1 cellular context compared by ENCODE assay signal in the genomic region with DNA sequence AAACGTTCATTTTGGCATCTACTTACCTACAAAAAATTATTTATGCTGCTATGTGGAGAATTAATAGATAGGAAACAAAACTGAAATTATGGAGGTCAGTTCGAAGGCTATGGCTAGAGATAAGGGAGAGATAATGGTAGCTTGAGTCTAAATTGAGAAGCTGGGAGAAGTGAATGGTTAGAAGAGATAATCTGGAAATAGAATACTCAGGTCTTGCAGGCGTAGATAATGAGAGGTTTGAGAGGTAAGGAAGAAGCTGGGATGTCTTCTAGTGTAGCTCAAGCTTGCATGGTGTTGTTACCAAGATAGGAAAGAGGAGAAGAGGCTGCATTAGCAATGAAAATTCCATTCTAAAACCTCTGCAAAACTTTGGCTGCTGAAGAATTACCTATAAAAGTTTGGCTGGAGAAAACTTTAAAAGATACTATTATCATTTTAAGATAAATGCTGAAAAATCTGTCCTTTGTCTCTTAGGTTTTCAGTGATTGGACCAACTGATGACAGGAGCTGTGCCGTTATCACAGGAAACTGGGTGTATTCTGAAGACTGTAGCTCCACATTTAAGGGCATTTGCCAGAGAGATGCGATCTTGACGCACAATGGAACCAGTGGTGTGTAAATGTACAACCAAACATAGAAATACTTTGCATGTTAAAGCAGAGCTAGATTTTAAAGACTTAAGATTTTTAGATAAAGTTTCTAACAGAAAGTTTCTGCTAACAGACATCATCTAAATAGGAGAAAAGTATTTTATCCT.
A peak's percentile ranks its signal among the peaks of the same experiment; 100 is the strongest.
TF ChIP-seq lines count a peak whose summit lies in the region.

No MANE protein-coding gene starts in this region.

TF ChIP-seq in K562, 482 proteins besides CTCF, POLR2A, EP300 and RAD21 (continued from another document and continues in another):
- TF ChIP-seq, protein P1, sequence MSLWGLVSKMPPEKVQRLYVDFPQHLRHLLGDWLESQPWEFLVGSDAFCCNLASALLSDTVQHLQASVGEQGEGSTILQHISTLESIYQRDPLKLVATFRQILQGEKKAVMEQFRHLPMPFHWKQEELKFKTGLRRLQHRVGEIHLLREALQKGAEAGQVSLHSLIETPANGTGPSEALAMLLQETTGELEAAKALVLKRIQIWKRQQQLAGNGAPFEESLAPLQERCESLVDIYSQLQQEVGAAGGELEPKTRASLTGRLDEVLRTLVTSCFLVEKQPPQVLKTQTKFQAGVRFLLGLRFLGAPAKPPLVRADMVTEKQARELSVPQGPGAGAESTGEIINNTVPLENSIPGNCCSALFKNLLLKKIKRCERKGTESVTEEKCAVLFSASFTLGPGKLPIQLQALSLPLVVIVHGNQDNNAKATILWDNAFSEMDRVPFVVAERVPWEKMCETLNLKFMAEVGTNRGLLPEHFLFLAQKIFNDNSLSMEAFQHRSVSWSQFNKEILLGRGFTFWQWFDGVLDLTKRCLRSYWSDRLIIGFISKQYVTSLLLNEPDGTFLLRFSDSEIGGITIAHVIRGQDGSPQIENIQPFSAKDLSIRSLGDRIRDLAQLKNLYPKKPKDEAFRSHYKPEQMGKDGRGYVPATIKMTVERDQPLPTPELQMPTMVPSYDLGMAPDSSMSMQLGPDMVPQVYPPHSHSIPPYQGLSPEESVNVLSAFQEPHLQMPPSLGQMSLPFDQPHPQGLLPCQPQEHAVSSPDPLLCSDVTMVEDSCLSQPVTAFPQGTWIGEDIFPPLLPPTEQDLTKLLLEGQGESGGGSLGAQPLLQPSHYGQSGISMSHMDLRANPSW (CRISPR knock-in tag; IDR thresholded peaks at IDR 0.05), result no peak
- TF ChIP-seq MEF2A (IDR thresholded peaks at IDR 0.05; ENCODE audit: control insufficient read depth, low read depth, low read length) (peak; percentile 94), ZNF75A (CRISPR knock-in tag; IDR thresholded peaks at IDR 0.05) (no peak), DPF2 (IDR thresholded peaks at IDR 0.05) (peak; percentile 86), RBFOX2 (IDR thresholded peaks at IDR 0.05; ENCODE audit: low read depth, low read length) (no peak), ZNF143 (CRISPR knock-in tag; IDR thresholded peaks at IDR 0.05) (no peak), ARNT (IDR thresholded peaks at IDR 0.05) (no peak), ZNF134 (CRISPR knock-in tag; conservative IDR thresholded peaks at IDR 0.05) (no peak), HNRNPLL (IDR thresholded peaks at IDR 0.05; ENCODE audit: low read depth, low read length, poor library complexity, severe bottlenecking) (peak; percentile 61), PTRF (tag; IDR thresholded peaks at IDR 0.05) (no peak), ARHGAP35 (IDR thresholded peaks at IDR 0.05; ENCODE audit: partially characterized antibody) (no peak), CBFA2T2 (conservative IDR thresholded peaks at IDR 0.05) (peak; percentile 90), PTBP1 (IDR thresholded peaks at IDR 0.05; ENCODE audit: low read depth, low read length) (no peak), ZNF263 (CRISPR knock-in tag; IDR thresholded peaks at IDR 0.05; ENCODE audit: borderline replicate concordance) (no peak), KDM1A (IDR thresholded peaks at IDR 0.05) (peak; percentile 66 to 71), POLR2G (IDR thresholded peaks at IDR 0.05; ENCODE audit: low read depth, low read length) (no peak), TSC22D4 (tag; IDR thresholded peaks at IDR 0.05) (no peak), CCAR2 (IDR thresholded peaks at IDR 0.05; ENCODE audit: low read depth, low read length) (no peak), NCOA1 (IDR thresholded peaks at IDR 0.05; ENCODE audit: low read depth) (peak; percentile 23; the same call in 1 of the 2 replicates), SMC3 (conservative IDR thresholded peaks at IDR 0.05; ENCODE audit: insufficient read depth, low read depth, low read length) (no peak), ZNF766 (CRISPR knock-in tag; conservative IDR thresholded peaks at IDR 0.05) (no peak), STAT5B (CRISPR knock-in tag; IDR thresholded peaks at IDR 0.05) (no peak), SMARCE1 (IDR thresholded peaks at IDR 0.05) (peak; percentile 80), HNRNPUL1 (IDR thresholded peaks at IDR 0.05; ENCODE audit: low read length) (no peak), GATA2 (CRISPR knock-in tag; IDR thresholded peaks at IDR 0.05) (no peak), STAG1 (CRISPR knock-in tag; IDR thresholded peaks at IDR 0.05; ENCODE audit: borderline replicate concordance) (no peak), ZNF780A (CRISPR knock-in tag; IDR thresholded peaks at IDR 0.05) (no peak), ZNF586 (CRISPR knock-in tag; conservative IDR thresholded peaks at IDR 0.05) (no peak), PHF21A (IDR thresholded peaks at IDR 0.05; ENCODE audit: borderline replicate concordance, low read depth) (no peak)
- TF ChIP-seq, protein P2, sequence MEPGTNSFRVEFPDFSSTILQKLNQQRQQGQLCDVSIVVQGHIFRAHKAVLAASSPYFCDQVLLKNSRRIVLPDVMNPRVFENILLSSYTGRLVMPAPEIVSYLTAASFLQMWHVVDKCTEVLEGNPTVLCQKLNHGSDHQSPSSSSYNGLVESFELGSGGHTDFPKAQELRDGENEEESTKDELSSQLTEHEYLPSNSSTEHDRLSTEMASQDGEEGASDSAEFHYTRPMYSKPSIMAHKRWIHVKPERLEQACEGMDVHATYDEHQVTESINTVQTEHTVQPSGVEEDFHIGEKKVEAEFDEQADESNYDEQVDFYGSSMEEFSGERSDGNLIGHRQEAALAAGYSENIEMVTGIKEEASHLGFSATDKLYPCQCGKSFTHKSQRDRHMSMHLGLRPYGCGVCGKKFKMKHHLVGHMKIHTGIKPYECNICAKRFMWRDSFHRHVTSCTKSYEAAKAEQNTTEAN (CRISPR knock-in tag; IDR thresholded peaks at IDR 0.05), result no peak
- TF ChIP-seq, protein P3, sequence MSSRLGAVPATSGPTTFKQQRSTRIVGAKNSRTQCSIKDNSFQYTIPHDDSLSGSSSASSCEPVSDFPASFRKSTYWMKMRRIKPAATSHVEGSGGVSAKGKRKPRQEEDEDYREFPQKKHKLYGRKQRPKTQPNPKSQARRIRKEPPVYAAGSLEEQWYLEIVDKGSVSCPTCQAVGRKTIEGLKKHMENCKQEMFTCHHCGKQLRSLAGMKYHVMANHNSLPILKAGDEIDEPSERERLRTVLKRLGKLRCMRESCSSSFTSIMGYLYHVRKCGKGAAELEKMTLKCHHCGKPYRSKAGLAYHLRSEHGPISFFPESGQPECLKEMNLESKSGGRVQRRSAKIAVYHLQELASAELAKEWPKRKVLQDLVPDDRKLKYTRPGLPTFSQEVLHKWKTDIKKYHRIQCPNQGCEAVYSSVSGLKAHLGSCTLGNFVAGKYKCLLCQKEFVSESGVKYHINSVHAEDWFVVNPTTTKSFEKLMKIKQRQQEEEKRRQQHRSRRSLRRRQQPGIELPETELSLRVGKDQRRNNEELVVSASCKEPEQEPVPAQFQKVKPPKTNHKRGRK (tag; IDR thresholded peaks at IDR 0.05), result no peak
- TF ChIP-seq, protein P4, sequence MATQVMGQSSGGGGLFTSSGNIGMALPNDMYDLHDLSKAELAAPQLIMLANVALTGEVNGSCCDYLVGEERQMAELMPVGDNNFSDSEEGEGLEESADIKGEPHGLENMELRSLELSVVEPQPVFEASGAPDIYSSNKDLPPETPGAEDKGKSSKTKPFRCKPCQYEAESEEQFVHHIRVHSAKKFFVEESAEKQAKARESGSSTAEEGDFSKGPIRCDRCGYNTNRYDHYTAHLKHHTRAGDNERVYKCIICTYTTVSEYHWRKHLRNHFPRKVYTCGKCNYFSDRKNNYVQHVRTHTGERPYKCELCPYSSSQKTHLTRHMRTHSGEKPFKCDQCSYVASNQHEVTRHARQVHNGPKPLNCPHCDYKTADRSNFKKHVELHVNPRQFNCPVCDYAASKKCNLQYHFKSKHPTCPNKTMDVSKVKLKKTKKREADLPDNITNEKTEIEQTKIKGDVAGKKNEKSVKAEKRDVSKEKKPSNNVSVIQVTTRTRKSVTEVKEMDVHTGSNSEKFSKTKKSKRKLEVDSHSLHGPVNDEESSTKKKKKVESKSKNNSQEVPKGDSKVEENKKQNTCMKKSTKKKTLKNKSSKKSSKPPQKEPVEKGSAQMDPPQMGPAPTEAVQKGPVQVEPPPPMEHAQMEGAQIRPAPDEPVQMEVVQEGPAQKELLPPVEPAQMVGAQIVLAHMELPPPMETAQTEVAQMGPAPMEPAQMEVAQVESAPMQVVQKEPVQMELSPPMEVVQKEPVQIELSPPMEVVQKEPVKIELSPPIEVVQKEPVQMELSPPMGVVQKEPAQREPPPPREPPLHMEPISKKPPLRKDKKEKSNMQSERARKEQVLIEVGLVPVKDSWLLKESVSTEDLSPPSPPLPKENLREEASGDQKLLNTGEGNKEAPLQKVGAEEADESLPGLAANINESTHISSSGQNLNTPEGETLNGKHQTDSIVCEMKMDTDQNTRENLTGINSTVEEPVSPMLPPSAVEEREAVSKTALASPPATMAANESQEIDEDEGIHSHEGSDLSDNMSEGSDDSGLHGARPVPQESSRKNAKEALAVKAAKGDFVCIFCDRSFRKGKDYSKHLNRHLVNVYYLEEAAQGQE (CRISPR knock-in tag; IDR thresholded peaks at IDR 0.05; ENCODE audit: low read depth), result no peak
- TF ChIP-seq, protein P5, sequence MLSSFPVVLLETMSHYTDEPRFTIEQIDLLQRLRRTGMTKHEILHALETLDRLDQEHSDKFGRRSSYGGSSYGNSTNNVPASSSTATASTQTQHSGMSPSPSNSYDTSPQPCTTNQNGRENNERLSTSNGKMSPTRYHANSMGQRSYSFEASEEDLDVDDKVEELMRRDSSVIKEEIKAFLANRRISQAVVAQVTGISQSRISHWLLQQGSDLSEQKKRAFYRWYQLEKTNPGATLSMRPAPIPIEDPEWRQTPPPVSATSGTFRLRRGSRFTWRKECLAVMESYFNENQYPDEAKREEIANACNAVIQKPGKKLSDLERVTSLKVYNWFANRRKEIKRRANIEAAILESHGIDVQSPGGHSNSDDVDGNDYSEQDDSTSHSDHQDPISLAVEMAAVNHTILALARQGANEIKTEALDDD (IDR thresholded peaks at IDR 0.05), result peak; percentile 65; the same call in 1 of the 2 replicates
- TF ChIP-seq, protein P6, sequence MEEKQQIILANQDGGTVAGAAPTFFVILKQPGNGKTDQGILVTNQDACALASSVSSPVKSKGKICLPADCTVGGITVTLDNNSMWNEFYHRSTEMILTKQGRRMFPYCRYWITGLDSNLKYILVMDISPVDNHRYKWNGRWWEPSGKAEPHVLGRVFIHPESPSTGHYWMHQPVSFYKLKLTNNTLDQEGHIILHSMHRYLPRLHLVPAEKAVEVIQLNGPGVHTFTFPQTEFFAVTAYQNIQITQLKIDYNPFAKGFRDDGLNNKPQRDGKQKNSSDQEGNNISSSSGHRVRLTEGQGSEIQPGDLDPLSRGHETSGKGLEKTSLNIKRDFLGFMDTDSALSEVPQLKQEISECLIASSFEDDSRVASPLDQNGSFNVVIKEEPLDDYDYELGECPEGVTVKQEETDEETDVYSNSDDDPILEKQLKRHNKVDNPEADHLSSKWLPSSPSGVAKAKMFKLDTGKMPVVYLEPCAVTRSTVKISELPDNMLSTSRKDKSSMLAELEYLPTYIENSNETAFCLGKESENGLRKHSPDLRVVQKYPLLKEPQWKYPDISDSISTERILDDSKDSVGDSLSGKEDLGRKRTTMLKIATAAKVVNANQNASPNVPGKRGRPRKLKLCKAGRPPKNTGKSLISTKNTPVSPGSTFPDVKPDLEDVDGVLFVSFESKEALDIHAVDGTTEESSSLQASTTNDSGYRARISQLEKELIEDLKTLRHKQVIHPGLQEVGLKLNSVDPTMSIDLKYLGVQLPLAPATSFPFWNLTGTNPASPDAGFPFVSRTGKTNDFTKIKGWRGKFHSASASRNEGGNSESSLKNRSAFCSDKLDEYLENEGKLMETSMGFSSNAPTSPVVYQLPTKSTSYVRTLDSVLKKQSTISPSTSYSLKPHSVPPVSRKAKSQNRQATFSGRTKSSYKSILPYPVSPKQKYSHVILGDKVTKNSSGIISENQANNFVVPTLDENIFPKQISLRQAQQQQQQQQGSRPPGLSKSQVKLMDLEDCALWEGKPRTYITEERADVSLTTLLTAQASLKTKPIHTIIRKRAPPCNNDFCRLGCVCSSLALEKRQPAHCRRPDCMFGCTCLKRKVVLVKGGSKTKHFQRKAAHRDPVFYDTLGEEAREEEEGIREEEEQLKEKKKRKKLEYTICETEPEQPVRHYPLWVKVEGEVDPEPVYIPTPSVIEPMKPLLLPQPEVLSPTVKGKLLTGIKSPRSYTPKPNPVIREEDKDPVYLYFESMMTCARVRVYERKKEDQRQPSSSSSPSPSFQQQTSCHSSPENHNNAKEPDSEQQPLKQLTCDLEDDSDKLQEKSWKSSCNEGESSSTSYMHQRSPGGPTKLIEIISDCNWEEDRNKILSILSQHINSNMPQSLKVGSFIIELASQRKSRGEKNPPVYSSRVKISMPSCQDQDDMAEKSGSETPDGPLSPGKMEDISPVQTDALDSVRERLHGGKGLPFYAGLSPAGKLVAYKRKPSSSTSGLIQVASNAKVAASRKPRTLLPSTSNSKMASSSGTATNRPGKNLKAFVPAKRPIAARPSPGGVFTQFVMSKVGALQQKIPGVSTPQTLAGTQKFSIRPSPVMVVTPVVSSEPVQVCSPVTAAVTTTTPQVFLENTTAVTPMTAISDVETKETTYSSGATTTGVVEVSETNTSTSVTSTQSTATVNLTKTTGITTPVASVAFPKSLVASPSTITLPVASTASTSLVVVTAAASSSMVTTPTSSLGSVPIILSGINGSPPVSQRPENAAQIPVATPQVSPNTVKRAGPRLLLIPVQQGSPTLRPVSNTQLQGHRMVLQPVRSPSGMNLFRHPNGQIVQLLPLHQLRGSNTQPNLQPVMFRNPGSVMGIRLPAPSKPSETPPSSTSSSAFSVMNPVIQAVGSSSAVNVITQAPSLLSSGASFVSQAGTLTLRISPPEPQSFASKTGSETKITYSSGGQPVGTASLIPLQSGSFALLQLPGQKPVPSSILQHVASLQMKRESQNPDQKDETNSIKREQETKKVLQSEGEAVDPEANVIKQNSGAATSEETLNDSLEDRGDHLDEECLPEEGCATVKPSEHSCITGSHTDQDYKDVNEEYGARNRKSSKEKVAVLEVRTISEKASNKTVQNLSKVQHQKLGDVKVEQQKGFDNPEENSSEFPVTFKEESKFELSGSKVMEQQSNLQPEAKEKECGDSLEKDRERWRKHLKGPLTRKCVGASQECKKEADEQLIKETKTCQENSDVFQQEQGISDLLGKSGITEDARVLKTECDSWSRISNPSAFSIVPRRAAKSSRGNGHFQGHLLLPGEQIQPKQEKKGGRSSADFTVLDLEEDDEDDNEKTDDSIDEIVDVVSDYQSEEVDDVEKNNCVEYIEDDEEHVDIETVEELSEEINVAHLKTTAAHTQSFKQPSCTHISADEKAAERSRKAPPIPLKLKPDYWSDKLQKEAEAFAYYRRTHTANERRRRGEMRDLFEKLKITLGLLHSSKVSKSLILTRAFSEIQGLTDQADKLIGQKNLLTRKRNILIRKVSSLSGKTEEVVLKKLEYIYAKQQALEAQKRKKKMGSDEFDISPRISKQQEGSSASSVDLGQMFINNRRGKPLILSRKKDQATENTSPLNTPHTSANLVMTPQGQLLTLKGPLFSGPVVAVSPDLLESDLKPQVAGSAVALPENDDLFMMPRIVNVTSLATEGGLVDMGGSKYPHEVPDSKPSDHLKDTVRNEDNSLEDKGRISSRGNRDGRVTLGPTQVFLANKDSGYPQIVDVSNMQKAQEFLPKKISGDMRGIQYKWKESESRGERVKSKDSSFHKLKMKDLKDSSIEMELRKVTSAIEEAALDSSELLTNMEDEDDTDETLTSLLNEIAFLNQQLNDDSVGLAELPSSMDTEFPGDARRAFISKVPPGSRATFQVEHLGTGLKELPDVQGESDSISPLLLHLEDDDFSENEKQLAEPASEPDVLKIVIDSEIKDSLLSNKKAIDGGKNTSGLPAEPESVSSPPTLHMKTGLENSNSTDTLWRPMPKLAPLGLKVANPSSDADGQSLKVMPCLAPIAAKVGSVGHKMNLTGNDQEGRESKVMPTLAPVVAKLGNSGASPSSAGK (IDR thresholded peaks at IDR 0.05), result no peak
- TF ChIP-seq, protein P7, sequence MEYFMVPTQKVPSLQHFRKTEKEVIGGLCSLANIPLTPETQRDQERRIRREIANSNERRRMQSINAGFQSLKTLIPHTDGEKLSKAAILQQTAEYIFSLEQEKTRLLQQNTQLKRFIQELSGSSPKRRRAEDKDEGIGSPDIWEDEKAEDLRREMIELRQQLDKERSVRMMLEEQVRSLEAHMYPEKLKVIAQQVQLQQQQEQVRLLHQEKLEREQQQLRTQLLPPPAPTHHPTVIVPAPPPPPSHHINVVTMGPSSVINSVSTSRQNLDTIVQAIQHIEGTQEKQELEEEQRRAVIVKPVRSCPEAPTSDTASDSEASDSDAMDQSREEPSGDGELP (CRISPR knock-in tag; IDR thresholded peaks at IDR 0.05; ENCODE audit: borderline replicate concordance), result no peak
